ENCODE assay signal across 17 cellular contexts in genomic region chr12:98149270-98149669, GRCh38.
DNase-seq lines count a peak whose midpoint lies in the region; ATAC-seq, FAIRE-seq and TF ChIP-seq lines count a peak whose summit lies in the region.
"Had no signal": no experiment of that assay in that cellular context is flagged by ENCODE, and none has a peak within 500 bp of the region (broad histone marks: within the 10 kb centered on the region; RNA-seq: fewer than 3 reads in every experiment).

No MANE protein-coding gene starts in this region.

- FAIRE-seq in bronchial epithelial cell (lab: Jason Lieb, UNC): no peak
- FAIRE-seq: D721Med had no signal

- DNase-seq in bronchial epithelial cell (ENCODE audit: low read depth) (peak; percentile 55), activated gamma-delta T cell treated with Interleukin-2 at 50 U/mL for 16 hours (no peak), NCI-H146 (lab: John Stamatoyannopoulos, UW) (no peak), NCI-H2107 treated with DMSO at 0.1 percent for 48 hours (lab: John Stamatoyannopoulos, UW; ENCODE audit: unreplicated experiment) (no peak), NCI-H1105 treated with DMSO at 0.1 percent for 48 hours (lab: John Stamatoyannopoulos, UW) (no peak)
- DNase-seq: activated naive CD4-positive, alpha-beta T cell treated with Interleukin-2 at 50 U/mL for 16 hours; GF-D8; GM23248; left colon; NCI-H748 treated with DMSO at 0.1 percent for 48 hours; stomach had no signal

- ATAC-seq in GM18858 (IDR thresholded peaks at IDR 0.05; ENCODE audit: unreplicated experiment): peak; percentile 51
- ATAC-seq in GM21390 (IDR thresholded peaks at IDR 0.05; ENCODE audit: unreplicated experiment): peak; percentile 81
- ATAC-seq in HG02981 (IDR thresholded peaks at IDR 0.05; ENCODE audit: unreplicated experiment): peak; percentile 73
- ATAC-seq: activated CD4-positive, CD25-positive, alpha-beta regulatory T cell treated with anti-CD3 and anti-CD28 coated beads, Interleukin-2, amount 50 U/mL, for 24 hours; left colon had no signal

- no peaks in the 10 kb centered on the region for H3K27me3 ChIP-seq in bronchial epithelial cell (ENCODE audit: control insufficient read depth, insufficient read depth, low read length)
- H3K27me3 ChIP-seq: stomach had no signal

- H3K4me3 ChIP-seq in bronchial epithelial cell (ENCODE audit: low read depth, low read length): no peak overlapping the region
- H3K4me3 ChIP-seq: coronary artery, GM23248, stomach had no signal

- TF ChIP-seq CTCF in bronchial epithelial cell (IDR thresholded peaks at IDR 0.05; ENCODE audit: insufficient read depth, low read length, severe bottlenecking): no peak

- H3K36me3 ChIP-seq in bronchial epithelial cell (ENCODE audit: control insufficient read depth, insufficient read depth, low read length): no peaks in the 10 kb centered on the region
- H3K36me3 ChIP-seq: stomach had no signal
